In genomic region chr3:4588410-4588809, GRCh38 we compare ENCODE assay signal across 12 cellular contexts.
DNase-seq lines count a peak whose midpoint lies in the region; ATAC-seq, FAIRE-seq and TF ChIP-seq lines count a peak whose summit lies in the region.
"Had no signal": no experiment of that assay in that cellular context is flagged by ENCODE, and none has a peak within 500 bp of the region (broad histone marks: within the 10 kb centered on the region; RNA-seq: fewer than 3 reads in every experiment).

No MANE protein-coding gene starts in this region.

- WGBS in testis, 2 donors = 32 to 42% methylated on average over 3 of the region's 3 CpGs

- intact Hi-C loops in testis (cut with DNase I; ENCODE audit: low total_unique reads) = no loop called here

- CTCF ChIA-PET in HEK293T (lab: Yijun Ruan, JAX) = no interaction called here

- POLR2A ChIA-PET in HEK293T (lab: Yijun Ruan, JAX) = no interaction called here

- TF ChIP-seq POLR2A in testis (IDR thresholded peaks at IDR 0.05) = no peak

- H3K9me3 ChIP-seq in testis = no peaks in the 10 kb centered on the region
- H3K9me3 ChIP-seq: ovary, Peyer's patch had no signal

- no peaks in the 10 kb centered on the region for H3K27me3 ChIP-seq in bronchial epithelial cell (ENCODE audit: control insufficient read depth, insufficient read depth, low read length)
- no peaks in the 10 kb centered on the region for H3K27me3 ChIP-seq in testis
- H3K27me3 ChIP-seq: ovary, Peyer's patch had no signal

- H3K4me3 ChIP-seq in bronchial epithelial cell (ENCODE audit: low read depth, low read length) (no peak overlapping the region), testis (no peak overlapping the region)
- H3K4me3 ChIP-seq: ovary, Peyer's patch had no signal

- H3K4me1 ChIP-seq in testis = peaks cover 26% of the 10 kb centered on the region

- H3K36me3 ChIP-seq in bronchial epithelial cell (ENCODE audit: control insufficient read depth, insufficient read depth, low read length) (no peaks in the 10 kb centered on the region), testis (ENCODE audit: low read depth, missing control alignments) (no peaks in the 10 kb centered on the region)
- H3K36me3 ChIP-seq: ovary, Peyer's patch had no signal

- DNase-seq in EH (ENCODE audit: low read depth) (peak; percentile 27), LHCN-M2 (ENCODE audit: low read depth) (peak; percentile 82), bronchial epithelial cell (ENCODE audit: low read depth) (peak; percentile 58), myocyte (ENCODE audit: low read depth) (peak; percentile 78), testis (no peak), HEK293T (ENCODE audit: extremely low spot score) (no peak)
- DNase-seq: DND-41, ovary, Peyer's patch had no signal

- TF ChIP-seq CTCF in bronchial epithelial cell (IDR thresholded peaks at IDR 0.05; ENCODE audit: insufficient read depth, low read length, severe bottlenecking) = no peak
- TF ChIP-seq CTCF in testis (IDR thresholded peaks at IDR 0.05) = no peak

- FAIRE-seq in bronchial epithelial cell (lab: Jason Lieb, UNC) = peak; percentile 52
- FAIRE-seq: HTR-8/SVneo had no signal

- no peak overlapping the region for H3K27ac ChIP-seq in testis
- H3K27ac ChIP-seq: ovary had no signal

- ATAC-seq in HG02571 (IDR thresholded peaks at IDR 0.05; ENCODE audit: unreplicated experiment) = no peak
- no peak for ATAC-seq in HG03025 (IDR thresholded peaks at IDR 0.05; ENCODE audit: low FRiP score, unreplicated experiment)

TF ChIP-seq in HEK293T, 16 proteins besides CTCF, POLR2A, EP300 and RAD21:
- TF ChIP-seq NFRKB (IDR thresholded peaks at IDR 0.05) = no peak
- no peak for TF ChIP-seq BHLHE40 (IDR thresholded peaks at IDR 0.05; ENCODE audit: borderline replicate concordance)
TF ChIP-seq in HEK293T: peak in this region for 0.

Comparison
In these comparisons a context has a peak if more than half of its experiments do, and no peak if none do; other contexts are left out.
1. DNase-seq: peak in EH (single experiment), LHCN-M2 (single experiment), bronchial epithelial cell (single experiment) and myocyte (single experiment); none in testis (single experiment) and HEK293T (single experiment).